Comparison of ENCODE assay signal across 1 cellular context in genomic region chr2:112254466-112255240, GRCh38.
TF ChIP-seq lines count a peak whose summit lies in the region.

ZC3H8 (minus strand) TSS chr2:112255042; CDS start chr2:112254981, 61 bp downstream.

TF ChIP-seq in HEK293, 187 proteins besides CTCF, POLR2A, EP300 and RAD21 (continued from another document):
- no peak for TF ChIP-seq ZNF362 (tag by site-specific recombination; IDR thresholded peaks at IDR 0.05)
- no peak for TF ChIP-seq ZFP37 (tag by site-specific recombination; IDR thresholded peaks at IDR 0.05)
- no peak for TF ChIP-seq ZNF175 (tag by site-specific recombination; IDR thresholded peaks at IDR 0.05)
- 0 out of 2 replicates have a peak, but pooled peaks have one; percentile 31 for TF ChIP-seq ZBTB10 (tag by site-specific recombination; IDR thresholded peaks at IDR 0.05)
- no peak for TF ChIP-seq ZNF792 (tag by site-specific recombination; IDR thresholded peaks at IDR 0.05)
- TF ChIP-seq ZSCAN23 (tag by site-specific recombination; IDR thresholded peaks at IDR 0.05), result no peak
- no peak for TF ChIP-seq ZNF202 (tag by site-specific recombination; IDR thresholded peaks at IDR 0.05; ENCODE audit: borderline replicate concordance)
- no peak for TF ChIP-seq ZNF239 (tag by site-specific recombination; IDR thresholded peaks at IDR 0.05)
- peak; percentile 75; the same call in 1 of the 2 replicates for TF ChIP-seq ZNF777 (tag by site-specific recombination; IDR thresholded peaks at IDR 0.05; ENCODE audit: borderline replicate concordance)
- no peak for TF ChIP-seq PRDM1 (tag by site-specific recombination; IDR thresholded peaks at IDR 0.05)
- TF ChIP-seq BCL11B (tag by site-specific recombination; IDR thresholded peaks at IDR 0.05; ENCODE audit: low read depth), result no peak
- TF ChIP-seq EGR2 (tag by site-specific recombination; IDR thresholded peaks at IDR 0.05; ENCODE audit: low read depth), result 0 out of 2 replicates have a peak, but pooled peaks have one; percentile 34
- no peak for TF ChIP-seq ZNF449 (tag by site-specific recombination; IDR thresholded peaks at IDR 0.05)
- TF ChIP-seq ZIC2 (tag by site-specific recombination; IDR thresholded peaks at IDR 0.05), result no peak
- TF ChIP-seq ZNF324 (tag by site-specific recombination; IDR thresholded peaks at IDR 0.05), result no peak
- no peak for TF ChIP-seq SALL2 (tag by site-specific recombination; IDR thresholded peaks at IDR 0.05; ENCODE audit: borderline replicate concordance)
- no peak for TF ChIP-seq ZNF140 (tag by site-specific recombination; IDR thresholded peaks at IDR 0.05)
- TF ChIP-seq REPIN1 (tag by site-specific recombination; IDR thresholded peaks at IDR 0.05; ENCODE audit: low read depth), result no peak
- no peak for TF ChIP-seq ZNF629 (tag by site-specific recombination; IDR thresholded peaks at IDR 0.05)
- no peak for TF ChIP-seq ZNF274 (IDR thresholded peaks at IDR 0.05; ENCODE audit: low read length)
- no peak for TF ChIP-seq ZNF274 (tag by site-specific recombination; IDR thresholded peaks at IDR 0.05; ENCODE audit: borderline replicate concordance)
- no peak for TF ChIP-seq IKZF3 (tag by site-specific recombination; IDR thresholded peaks at IDR 0.05)
- TF ChIP-seq ZNF184 (tag by site-specific recombination; IDR thresholded peaks at IDR 0.05), result no peak
- TF ChIP-seq ZNF513 (tag by site-specific recombination; IDR thresholded peaks at IDR 0.05), result no peak
- no peak for TF ChIP-seq ZNF521 (tag by site-specific recombination; IDR thresholded peaks at IDR 0.05)
- peak; percentile 45; the same call in 1 of the 2 replicates for TF ChIP-seq ZNF660 (tag by site-specific recombination; IDR thresholded peaks at IDR 0.05)
- no peak for TF ChIP-seq GLIS2 (tag by site-specific recombination; IDR thresholded peaks at IDR 0.05)
- no peak for TF ChIP-seq ZSCAN5A (tag by site-specific recombination; IDR thresholded peaks at IDR 0.05)
- no peak for TF ChIP-seq ZNF37A (tag by site-specific recombination; IDR thresholded peaks at IDR 0.05)
- TF ChIP-seq ZNF76 (tag by site-specific recombination; IDR thresholded peaks at IDR 0.05; ENCODE audit: borderline replicate concordance, low read depth), result no peak
- no peak for TF ChIP-seq ZNF23 (tag by site-specific recombination; IDR thresholded peaks at IDR 0.05; ENCODE audit: borderline replicate concordance)
- no peak for TF ChIP-seq ZNF211 (tag by site-specific recombination; IDR thresholded peaks at IDR 0.05; ENCODE audit: low read depth)
TF ChIP-seq in HEK293: peak in this region for 24.
